8 cellular contexts compared by ENCODE assay signal in the genomic region with DNA sequence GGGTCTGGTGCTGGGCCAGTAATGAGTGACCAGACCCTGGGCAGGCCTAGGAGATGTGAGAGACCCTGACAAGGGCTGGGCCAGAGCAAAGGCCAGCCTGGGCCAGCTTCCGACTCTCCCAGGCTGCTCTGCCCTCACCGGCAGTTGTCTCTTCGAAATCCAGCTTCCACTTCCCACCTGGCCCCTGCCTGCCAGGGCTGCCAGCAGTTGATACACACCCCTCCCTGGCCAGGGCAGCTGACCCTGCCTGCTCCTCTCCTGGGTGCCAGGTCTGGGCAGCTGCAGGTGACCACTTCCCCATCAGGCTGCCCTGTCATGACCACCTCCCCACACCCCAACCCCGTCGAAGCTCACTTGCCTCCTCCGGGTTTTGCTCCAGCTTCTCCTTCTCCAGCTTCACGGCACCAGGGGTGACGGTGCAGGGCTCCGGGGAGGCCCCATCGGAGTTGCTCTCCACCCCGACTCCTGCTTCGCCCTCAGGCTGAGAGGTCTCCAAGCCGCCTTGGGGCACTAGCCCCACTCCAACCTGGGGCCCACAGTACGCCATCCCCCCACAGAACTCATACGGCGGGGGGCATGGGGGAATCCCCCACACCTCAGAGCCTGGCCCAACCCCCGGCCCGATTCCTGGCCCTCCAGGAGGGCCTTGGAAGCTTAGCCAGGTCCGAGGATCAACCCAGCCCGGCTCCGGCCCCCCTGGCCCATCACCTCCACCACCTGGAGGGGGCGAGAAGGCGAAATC. TPM values are rescaled to one million over a fixed set of nuclear protein-coding genes. Genes with fewer than 3 reads are reported as not detected.
A peak's percentile ranks its signal among the peaks of the same experiment; 100 is the strongest.
DNase-seq lines count a peak whose midpoint lies in the region; TF ChIP-seq lines count a peak whose summit lies in the region.
"Not testable (repeated sequence)": the region's sequence is repeated elsewhere in the genome, so short reads cannot be mapped to it uniquely, and the experiment has no call there.
"Had no signal": no experiment of that assay in that cellular context is flagged by ENCODE, and none has a peak within 500 bp of the region (broad histone marks: within the 10 kb centered on the region; RNA-seq: fewer than 3 reads in every experiment).

No MANE protein-coding gene starts in this region.

- H3K27me3 Mint-ChIP-seq in glutamatergic neuron (ENCODE audit: unreplicated experiment): peaks cover 11% of the 10 kb centered on the region

- H3K9me3 Mint-ChIP-seq in glutamatergic neuron (ENCODE audit: unreplicated experiment): peaks cover 10% of the 10 kb centered on the region

- H3K9me3 ChIP-seq in HAP-1; iPS-20b (ENCODE audit: insufficient read depth, low read depth, low read length); mucosa of stomach (ENCODE audit: control insufficient read depth, low read length): not testable (repeated sequence)

- in situ Hi-C loops in HAP-1 (cut with MboI; ENCODE audit: low sequenced_read_pairs): not testable (repeated sequence)

- not testable (repeated sequence) for TF ChIP-seq CTCF in RWPE1 (conservative IDR thresholded peaks at IDR 0.05; ENCODE audit: low read depth); glutamatergic neuron (IDR thresholded peaks at IDR 0.05; ENCODE audit: partially characterized antibody, unreplicated experiment)

- not testable (repeated sequence) for H3K36me3 ChIP-seq in HAP-1 (replicated peaks); mucosa of stomach (ENCODE audit: control insufficient read depth, insufficient read depth, low read length)
- peaks cover 32% of the 10 kb centered on the region for H3K36me3 ChIP-seq in iPS-20b (ENCODE audit: insufficient read depth, low read depth, low read length)

- H3K4me3 ChIP-seq in HAP-1 (peak overlapping the region; percentile 52), iPS-20b (ENCODE audit: low read length) (peak overlapping the region; percentile 99)
- H3K4me3 ChIP-seq in mucosa of stomach (ENCODE audit: low read length): not testable (repeated sequence)

- H3K27ac Mint-ChIP-seq in glutamatergic neuron (ENCODE audit: unreplicated experiment): not testable (repeated sequence)

- CTCF ChIA-PET in RWPE1 (lab: Yijun Ruan, JAX): interaction anchor here (0.5 to 0.6 kb wide), 2 partner anchors 439 to 949 kb away, joined by 3 read pairs; no protein-coding TSS in a partner anchor

- H3K4me1 ChIP-seq in HAP-1 (peaks cover 14% of the 10 kb centered on the region), iPS-20b (ENCODE audit: insufficient read depth, low read length) (peaks cover 28% of the 10 kb centered on the region), mucosa of stomach (ENCODE audit: control insufficient read depth, insufficient read depth, low read length) (peaks cover 19% of the 10 kb centered on the region)

- DNase-seq in HAP-1 (ENCODE audit: low spot score in 2 of 2): peak in 1 of 2 experiments; percentile 67
- not testable (repeated sequence) for DNase-seq in RWPE1 (ENCODE audit: low spot score); glutamatergic neuron

- H3K9ac ChIP-seq in iPS-20b (ENCODE audit: low read depth, low read length) (peak overlapping the region; percentile 99), mucosa of stomach (ENCODE audit: low read length) (peak overlapping the region; percentile 39)

- not testable (repeated sequence) for H3K36me3 Mint-ChIP-seq in glutamatergic neuron (ENCODE audit: unreplicated experiment)

- peaks cover 21% of the 10 kb centered on the region for H3K4me1 Mint-ChIP-seq in glutamatergic neuron (ENCODE audit: low read depth, unreplicated experiment)

- H3K27ac ChIP-seq in RWPE1 (peak overlapping the region; percentile 59), iPS-20b (ENCODE audit: low read length) (peak overlapping the region; percentile 50)

- POLR2A ChIA-PET in RWPE1 (lab: Yijun Ruan, JAX; ENCODE audit: low non-redundant PET): not testable (repeated sequence)

- not testable (repeated sequence) for H3K27me3 ChIP-seq in HAP-1 (ENCODE audit: low read depth); iPS-20b (ENCODE audit: insufficient read depth, low read length); mucosa of stomach (ENCODE audit: control insufficient read depth, insufficient read depth, low read length)

- peak overlapping the region; percentile 63 for H3K4me3 Mint-ChIP-seq in glutamatergic neuron (ENCODE audit: unreplicated experiment)

RNA-seq across cellular contexts. Expression of a gene that starts 0.5 kb away (rescaled TPM):
- 48.8 TPM for total RNA-seq in glutamatergic neuron (ENCODE audit: unreplicated experiment)
- total RNA-seq: CD4-positive, alpha-beta T cell; M059J had no signal

RNA-seq across cellular contexts. Expression of a gene that starts 11.6 kb away (rescaled TPM):
- 5.8 TPM for total RNA-seq in glutamatergic neuron (ENCODE audit: unreplicated experiment)

RNA-seq across cellular contexts. Expression of a gene that starts 12.4 kb away (rescaled TPM):
- total RNA-seq in glutamatergic neuron (ENCODE audit: unreplicated experiment): 28.7 TPM

RNA-seq across cellular contexts. Expression of a gene that starts 31.2 kb away (rescaled TPM):
- 0.49 TPM for total RNA-seq in glutamatergic neuron (ENCODE audit: unreplicated experiment)
- total RNA-seq: CD4-positive, alpha-beta T cell; GM12878; M059J had no signal

RNA-seq across cellular contexts. Expression of a gene that starts 49.8 kb away (rescaled TPM):
- total RNA-seq in glutamatergic neuron (ENCODE audit: unreplicated experiment): not detected
- total RNA-seq: CD4-positive, alpha-beta T cell; GM12878; M059J had no signal
